Comparison of ENCODE assay signal across 8 cellular contexts in genomic region chr16:4846901-4847773, GRCh38. TPM values are rescaled to one million over a fixed set of nuclear protein-coding genes. Genes with fewer than 3 reads are reported as not detected.
DNase-seq lines count a peak whose midpoint lies in the region; ATAC-seq, FAIRE-seq and TF ChIP-seq lines count a peak whose summit lies in the region.

Gene GLYR1, minus strand, starts transcription at chr16:4847288. Its CDS starts 23 bp downstream, at chr16:4847265.
Gene UBN1, plus strand, starts transcription at chr16:4847481. Its CDS starts 5,437 bp downstream, at chr16:4852918.

- H3K27ac Mint-ChIP-seq in T-helper 17 cell: peak within 1 kb of the TSS; percentile 79

- TF ChIP-seq POLR2A in GM15510 (IDR thresholded peaks at IDR 0.05; ENCODE audit: borderline replicate concordance, extremely low read depth, insufficient read length): peak; percentile 94

- ATAC-seq in HG02885 (IDR thresholded peaks at IDR 0.05; ENCODE audit: poor library complexity, unreplicated experiment) (peak; percentile 88), T-helper 17 cell (peak; percentile 93), psoas muscle (peak; percentile 95 to 96 (median 96))

- H3K9me3 ChIP-seq in T-helper 17 cell (ENCODE audit: control insufficient read depth, low read length, poor library complexity, severe bottlenecking) (no peaks in the 10 kb centered on the region), right atrium auricular region (no peaks in the 10 kb centered on the region), psoas muscle (no peaks in the 10 kb centered on the region)

- no peaks in the 10 kb centered on the region for H3K36me3 Mint-ChIP-seq in T-helper 17 cell (ENCODE audit: low read depth)

- DNase-seq in NCI-H1694 treated with DMSO at 0.1 percent for 48 hours (lab: John Stamatoyannopoulos, UW) (peak; percentile 87), T-helper 17 cell (peak; percentile 98 to 100 (median 100)), right atrium auricular region (ENCODE audit: low spot score) (peak; percentile 99), psoas muscle (peak; percentile 100), urothelium cell line (ENCODE audit: low spot score) (peak; percentile 99)

- peak within 1 kb of the TSS; percentile 91 for H3K4me3 Mint-ChIP-seq in T-helper 17 cell

- H3K4me1 Mint-ChIP-seq in T-helper 17 cell: peaks cover 33% of the 10 kb centered on the region

- intact Hi-C loops in psoas muscle (cut with DNase I): loop anchor here (5.0 to 10.0 kb wide), 2 partner anchors 82 to 110 kb away; partner anchors contain the start of genes SEC14L5 (in 1 of the 2) and ZNF500 (in 1 of the 2)

- H3K4me1 ChIP-seq in right atrium auricular region (peaks cover 0 to 55% of the 10 kb centered on the region in 2 donors), psoas muscle (peaks cover 56% of the 10 kb centered on the region)

- TF ChIP-seq CTCF in right atrium auricular region (IDR thresholded peaks at IDR 0.05) (no peak), psoas muscle (IDR thresholded peaks at IDR 0.05) (no peak)

- H3K4me3 ChIP-seq in right atrium auricular region: peak within 1 kb of the TSS; percentile 70 to 99
- peak within 1 kb of the TSS; percentile 98 for H3K4me3 ChIP-seq in psoas muscle

- peak within 1 kb of the TSS; percentile 77 for H3K27ac ChIP-seq in angular gyrus (ENCODE audit: low read depth, low read length)
- H3K27ac ChIP-seq in right atrium auricular region: peak within 1 kb of the TSS; percentile 97 to 99
- peak within 1 kb of the TSS; percentile 99 for H3K27ac ChIP-seq in psoas muscle

- no peaks in the 10 kb centered on the region for H3K27me3 Mint-ChIP-seq in T-helper 17 cell

- H3K36me3 ChIP-seq in right atrium auricular region (peaks cover 30% of the 10 kb centered on the region), psoas muscle (ENCODE audit: insufficient read depth in 1 of 2, low read depth in 1 of 2) (peaks cover 2 to 41% of the 10 kb centered on the region in 2 donors)

- WGBS in psoas muscle, 3 donors: 0 to 1% (median 0%) methylated on average over 75 to 126 of the region's 126 CpGs

- H3K27me3 ChIP-seq in right atrium auricular region: no peaks in the 10 kb centered on the region
- H3K27me3 ChIP-seq in psoas muscle (ENCODE audit: insufficient read depth in 3 of 3, low read length in 2 of 3): no peaks in the 10 kb centered on the region

- FAIRE-seq in urothelium cell line (lab: Jason Lieb, UNC): peak; percentile 83

RNA-seq across cellular contexts. Expression of gene GLYR1, which starts in this region (rescaled TPM):
- 100 to 1,000 TPM in 1 of 2 donors, 10 to 100 TPM in 1; 91.9 to 108 TPM for total RNA-seq in T-helper 17 cell
- 10 to 100 TPM; 37.4 to 39.4 TPM for total RNA-seq in right atrium auricular region
- 10 to 100 TPM; 53.3 to 74.1 (median 66.8) TPM for total RNA-seq in psoas muscle
- 10 to 100 TPM; 28.6 to 64.5 (median 32.3) TPM for polyA plus RNA-seq in psoas muscle

RNA-seq across cellular contexts. Expression of gene UBN1, which starts in this region (rescaled TPM):
- total RNA-seq in T-helper 17 cell (10 to 100 TPM; 47.5 to 69.8 TPM), right atrium auricular region (10 to 100 TPM; 26.1 to 29.7 TPM), psoas muscle (10 to 100 TPM; 25.5 to 33.3 (median 28.0) TPM)
- polyA plus RNA-seq in psoas muscle: 10 to 100 TPM in 2 of 3 donors, 1 to 10 TPM in 1; 9.1 to 27.8 (median 11.7) TPM

Comparison
In these comparisons a context has a peak if more than half of its experiments do, and no peak if none do; other contexts are left out.
1. Peak in every context shown above with its lines: DNase-seq, ATAC-seq, H3K4me3 ChIP-seq and H3K27ac ChIP-seq.